Comparison of ENCODE assay signal across 1 cellular context in the genomic region with DNA sequence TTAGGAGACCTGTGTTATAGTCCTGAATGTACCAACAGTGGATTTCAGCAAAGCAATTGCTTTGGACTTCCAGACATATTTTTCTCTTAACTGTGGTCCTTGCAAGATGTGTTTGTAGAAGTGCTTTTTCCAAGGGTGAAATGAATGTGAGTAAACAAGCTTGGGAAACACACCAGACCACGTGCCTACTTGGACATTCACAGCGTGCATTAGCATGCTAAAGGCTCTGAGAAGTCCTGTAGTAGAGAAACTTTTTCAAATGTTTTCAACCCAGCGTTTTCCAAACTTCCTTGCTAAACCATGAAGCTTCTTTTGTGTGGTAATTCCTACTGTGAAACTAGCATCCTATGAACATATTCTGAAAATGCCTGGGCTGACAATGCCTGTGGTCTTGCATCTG.
TF ChIP-seq lines count a peak whose summit lies in the region.

No MANE protein-coding gene starts in this region.

TF ChIP-seq in HEK293, 187 proteins besides CTCF, POLR2A, EP300 and RAD21 (continued from another document):
- no peak for TF ChIP-seq ZNF639 (tag by site-specific recombination; IDR thresholded peaks at IDR 0.05)
